12 cellular contexts compared by ENCODE assay signal in the genomic region with DNA sequence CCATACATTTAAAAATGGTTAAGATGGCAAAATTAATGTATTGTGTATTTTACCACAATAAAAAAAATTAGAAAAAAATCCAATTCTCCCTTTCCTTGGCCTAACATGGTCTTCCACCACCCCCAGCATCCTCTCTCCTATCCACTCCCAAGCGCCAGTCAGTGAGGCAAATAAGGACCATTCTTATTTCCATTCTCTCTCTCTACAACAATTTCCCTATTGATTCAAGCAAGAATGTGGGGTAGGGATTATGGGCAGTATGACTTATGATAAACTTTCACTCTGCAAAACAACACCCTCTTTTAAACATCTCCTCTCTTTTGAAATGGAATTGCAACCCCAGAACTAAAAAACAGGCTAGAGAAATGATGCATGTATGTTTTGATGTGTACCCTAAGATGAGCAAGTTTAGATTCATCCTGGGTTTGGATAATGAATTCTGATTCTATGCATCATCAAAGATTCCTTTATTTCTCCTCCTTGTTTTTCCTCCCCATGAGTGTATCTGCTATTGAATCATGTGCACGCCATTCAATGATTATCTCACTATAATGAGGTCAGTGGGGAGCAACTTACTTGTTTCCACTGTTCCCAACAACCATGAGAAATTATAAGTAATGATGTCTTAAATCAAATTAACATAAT. TPM values are rescaled to one million over a fixed set of nuclear protein-coding genes. Genes with fewer than 3 reads are reported as not detected.
DNase-seq lines count a peak whose midpoint lies in the region; TF ChIP-seq lines count a peak whose summit lies in the region.
"Had no signal": no experiment of that assay in that cellular context is flagged by ENCODE, and none has a peak within 500 bp of the region (broad histone marks: within the 10 kb centered on the region; RNA-seq: fewer than 3 reads in every experiment).

No MANE protein-coding gene starts in this region.

- peaks cover 62% of the 10 kb centered on the region for H3K4me1 Mint-ChIP-seq in endothelial cell (ENCODE audit: unreplicated experiment)

- no peaks in the 10 kb centered on the region for H3K27me3 ChIP-seq in ACC112 (ENCODE audit: insufficient read depth, low read length)
- H3K27me3 ChIP-seq in vagina = no peaks in the 10 kb centered on the region

- peak overlapping the region; percentile 99 for H3K27ac ChIP-seq in ACC112 (ENCODE audit: low read depth, low read length)
- H3K27ac ChIP-seq in vagina = no peak overlapping the region
- H3K27ac ChIP-seq: C4-2B had no signal

- no peaks in the 10 kb centered on the region for H3K9me3 ChIP-seq in vagina

- DNase-seq in NCI-H460 (ENCODE audit: extremely low read depth, low read depth) (peak; percentile 39), endothelial cell (ENCODE audit: low spot score) (no peak), myocyte (ENCODE audit: low read depth) (peak; percentile 35), vagina (ENCODE audit: extremely low spot score in 2 of 2) (no peak), ecto neural progenitor cell (ENCODE audit: low spot score) (no peak), NCI-H187 (lab: John Stamatoyannopoulos, UW) (no peak), NCI-H1417 treated with DMSO at 0.1 percent for 48 hours (lab: John Stamatoyannopoulos, UW) (no peak)
- DNase-seq: activated effector memory CD4-positive, alpha-beta T cell treated with Interleukin-2 at 50 U/mL for 16 hours; NCI-H2029 treated with DMSO at 0.1 percent for 48 hours had no signal

- no peak overlapping the region for H2AFZ ChIP-seq in ACC112 (ENCODE audit: low read length, unreplicated experiment)

- intact Hi-C loops in vagina (cut with DNase I) = no loop called here

- no peaks in the 10 kb centered on the region for H3K36me3 Mint-ChIP-seq in endothelial cell (ENCODE audit: low read depth, unreplicated experiment)

- peak overlapping the region; percentile 7 for H3K4me3 Mint-ChIP-seq in endothelial cell (ENCODE audit: unreplicated experiment)

- no peaks in the 10 kb centered on the region for H3K9me3 Mint-ChIP-seq in endothelial cell (ENCODE audit: unreplicated experiment)

- H3K27ac Mint-ChIP-seq in endothelial cell (ENCODE audit: unreplicated experiment) = no peak overlapping the region

- peaks cover 83% of the 10 kb centered on the region for H3K79me2 ChIP-seq in ACC112 (ENCODE audit: control insufficient read depth, insufficient read depth, low read length, unreplicated experiment)

- TF ChIP-seq POLR2A in vagina (IDR thresholded peaks at IDR 0.05) = no peak

- H3K4me1 ChIP-seq in ACC112 (ENCODE audit: control insufficient read depth, insufficient read depth, low read length, unreplicated experiment) = peaks cover 56% of the 10 kb centered on the region
- H3K4me1 ChIP-seq in vagina = peaks cover 28% of the 10 kb centered on the region

- peaks cover 6% of the 10 kb centered on the region for H3K27me3 Mint-ChIP-seq in endothelial cell (ENCODE audit: unreplicated experiment)

- H3K4me3 ChIP-seq in ACC112 (ENCODE audit: low read depth, low read length) (peak overlapping the region; percentile 84), vagina (no peak overlapping the region)
- H3K4me3 ChIP-seq: skin epidermis had no signal

- H3K36me3 ChIP-seq in ACC112 (ENCODE audit: insufficient read depth, low read length) = peaks cover 15% of the 10 kb centered on the region; the same call in 1 of the 2 replicates
- H3K36me3 ChIP-seq in vagina = no peaks in the 10 kb centered on the region

- TF ChIP-seq CTCF in endothelial cell (IDR thresholded peaks at IDR 0.05; ENCODE audit: unreplicated experiment) = no peak
- no peak for TF ChIP-seq CTCF in vagina (IDR thresholded peaks at IDR 0.05)

RNA-seq across cellular contexts. Expression of a gene that starts 3.5 kb away (rescaled TPM):
- 2.5 and 3.8 TPM in 2 replicates for total RNA-seq in NCI-H460 (2014; rRNA removed; shearing (Covaris generic))
- polyA plus RNA-seq in NCI-H460 (2014; cell fraction: nucleus; rRNA removed) = 1.0 and 1.9 TPM in 2 replicates
- total RNA-seq in endothelial cell (ENCODE audit: unreplicated experiment) (63.8 TPM), myocyte (28.6 and 41.7 TPM in 2 replicates), vagina (33.1 TPM)
- 27.1 TPM for polyA plus RNA-seq in myocyte (2012)

Comparison
In these comparisons a context has a peak if more than half of its experiments do, and no peak if none do; other contexts are left out.
1. DNase-seq: peak in NCI-H460 (single experiment) and myocyte (single experiment); none in endothelial cell (single experiment), vagina (0 of 2), ecto neural progenitor cell (single experiment), NCI-H187 (0 of 2) and NCI-H1417 treated with DMSO at 0.1 percent for 48 hours (single experiment).